ENCODE assay signal across 22 cellular contexts in the genomic region with DNA sequence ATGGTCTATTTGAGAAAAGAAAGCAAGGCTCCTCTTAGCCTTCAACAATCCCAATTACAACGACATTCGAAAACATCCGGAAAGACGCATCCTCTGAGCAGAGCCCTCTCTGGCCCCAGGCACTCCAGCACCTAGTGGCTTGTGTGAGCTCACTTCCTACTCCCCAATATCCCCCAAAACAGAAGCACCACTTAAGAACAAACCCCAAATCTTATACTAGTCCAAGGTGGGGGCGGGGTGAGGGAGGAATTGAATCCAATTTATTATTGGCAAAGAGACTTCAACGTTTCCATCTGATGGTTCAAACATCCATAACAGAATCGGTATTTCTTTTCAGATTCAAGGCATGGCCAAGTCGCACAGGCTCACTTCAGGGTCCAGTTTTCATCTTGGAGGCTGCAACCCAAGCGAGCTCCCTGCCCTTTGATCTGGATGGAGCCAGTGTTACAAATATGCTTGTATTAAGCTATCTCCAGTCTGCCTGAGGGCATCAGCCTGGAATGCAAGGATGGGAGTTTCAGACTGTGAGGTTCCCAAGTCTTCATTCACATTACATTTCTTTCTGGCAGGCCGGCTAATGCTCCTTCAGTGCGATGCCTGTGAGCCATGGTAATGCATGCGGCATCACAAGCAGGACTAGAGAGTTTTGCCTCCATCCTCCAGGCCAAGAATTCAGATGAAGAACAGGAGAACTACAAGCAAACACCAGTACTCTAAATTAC.
DNase-seq lines count a peak whose midpoint lies in the region; ATAC-seq and TF ChIP-seq lines count a peak whose summit lies in the region.
"Had no signal": no experiment of that assay in that cellular context is flagged by ENCODE, and none has a peak within 500 bp of the region (broad histone marks: within the 10 kb centered on the region; RNA-seq: fewer than 3 reads in every experiment).

No MANE protein-coding gene starts in this region.

- TF ChIP-seq CTCF in endothelial cell (IDR thresholded peaks at IDR 0.05; ENCODE audit: unreplicated experiment) (no peak), osteocyte (IDR thresholded peaks at IDR 0.05) (no peak)

- no peaks in the 10 kb centered on the region for H3K9me3 Mint-ChIP-seq in endothelial cell (ENCODE audit: unreplicated experiment)
- no peaks in the 10 kb centered on the region for H3K9me3 Mint-ChIP-seq in osteocyte (ENCODE audit: unreplicated experiment)
- H3K9me3 Mint-ChIP-seq: activated naive CD8-positive, alpha-beta T cell treated with anti-CD3 and anti-CD28 coated beads for 36 hours; dendritic cell treated with granulocyte-macrophage colony-stimulating factor and Interleukin-4, amounts not matched to agents 40 ng/mL and 50 ng/mL, for 4 days; naive B cell; stimulated activated naive CD8-positive, alpha-beta T cell treated with anti-CD3 and anti-CD28 coated beads, Interleukin-15, Interleukin-2, amounts not matched to agents 100 ng/mL and 50 ng/mL, for 24 hours had no signal

- H3K36me3 Mint-ChIP-seq in endothelial cell (ENCODE audit: low read depth, unreplicated experiment), result peaks cover 4% of the 10 kb centered on the region
- peaks cover 3% of the 10 kb centered on the region for H3K36me3 Mint-ChIP-seq in osteocyte (ENCODE audit: unreplicated experiment)

- H3K4me3 Mint-ChIP-seq in endothelial cell (ENCODE audit: unreplicated experiment) (no peak overlapping the region), osteocyte (ENCODE audit: unreplicated experiment) (no peak overlapping the region)
- H3K4me3 Mint-ChIP-seq: activated CD8-positive, alpha-beta memory T cell treated with anti-CD3 and anti-CD28 coated beads, Interleukin-2, amount 10 ng/mL, durations not matched to agents 7 days and 5 days; activated naive CD8-positive, alpha-beta T cell treated with anti-CD3 and anti-CD28 coated beads for 36 hours; dendritic cell treated with granulocyte-macrophage colony-stimulating factor and Interleukin-4, amounts not matched to agents 40 ng/mL and 50 ng/mL, for 4 days; naive B cell; stimulated activated naive CD8-positive, alpha-beta T cell treated with anti-CD3 and anti-CD28 coated beads, Interleukin-15, Interleukin-2, amounts not matched to agents 100 ng/mL and 50 ng/mL, for 24 hours had no signal

- peaks cover 14% of the 10 kb centered on the region for H3K4me1 Mint-ChIP-seq in endothelial cell (ENCODE audit: unreplicated experiment)
- peaks cover 16% of the 10 kb centered on the region for H3K4me1 Mint-ChIP-seq in osteocyte (ENCODE audit: unreplicated experiment)

- DNase-seq in EH (ENCODE audit: low read depth), result peak; percentile 79
- DNase-seq in NCI-H226, result peak; percentile 56
- no peak for DNase-seq in endothelial cell (ENCODE audit: low spot score)
- no peak for DNase-seq in osteocyte (ENCODE audit: extremely low spot score, unreplicated experiment)
- no peak for DNase-seq in activated effector memory CD4-positive, alpha-beta T cell treated with Interleukin-2 at 50 U/mL for 16 hours
- DNase-seq in NCI-H446 (lab: John Stamatoyannopoulos, UW), result no peak
- DNase-seq: activated CD4-positive, alpha-beta T cell treated with anti-CD3 and anti-CD28 coated beads for 4 hours; activated CD8-positive, alpha-beta memory T cell treated with anti-CD3 and anti-CD28 coated beads, Interleukin-2, amount 10 ng/mL, durations not matched to agents 7 days and 5 days; activated naive CD8-positive, alpha-beta T cell treated with anti-CD3 and anti-CD28 coated beads for 36 hours; DMS79; foreskin keratinocyte; hippocampal formation; naive B cell; NCI-H748 treated with DMSO at 0.1 percent for 48 hours; Right ventricle myocardium superior; stimulated activated CD4-positive, alpha-beta T cell treated with anti-CD3 and anti-CD28 coated beads, Interleukin-2, amount 100 ng/mL, for 48 hours; SW 1271 had no signal

- ATAC-seq in GM21619 (IDR thresholded peaks at IDR 0.05; ENCODE audit: unreplicated experiment) (no peak), GM21737 (IDR thresholded peaks at IDR 0.05; ENCODE audit: unreplicated experiment) (no peak)
- ATAC-seq: activated CD8-positive, alpha-beta memory T cell treated with anti-CD3 and anti-CD28 coated beads, Interleukin-2, amount 10 ng/mL, durations not matched to agents 7 days and 5 days; foreskin keratinocyte; K562 had no signal

- peaks cover 3% of the 10 kb centered on the region for H3K27me3 Mint-ChIP-seq in endothelial cell (ENCODE audit: unreplicated experiment)
- H3K27me3 Mint-ChIP-seq in osteocyte (ENCODE audit: unreplicated experiment), result no peaks in the 10 kb centered on the region
- H3K27me3 Mint-ChIP-seq: activated CD8-positive, alpha-beta memory T cell treated with anti-CD3 and anti-CD28 coated beads, Interleukin-2, amount 10 ng/mL, durations not matched to agents 7 days and 5 days; activated naive CD8-positive, alpha-beta T cell treated with anti-CD3 and anti-CD28 coated beads for 36 hours; dendritic cell treated with granulocyte-macrophage colony-stimulating factor and Interleukin-4, amounts not matched to agents 40 ng/mL and 50 ng/mL, for 4 days; naive B cell; stimulated activated naive CD8-positive, alpha-beta T cell treated with anti-CD3 and anti-CD28 coated beads, Interleukin-15, Interleukin-2, amounts not matched to agents 100 ng/mL and 50 ng/mL, for 24 hours had no signal

- peak overlapping the region; percentile 13 for H3K27ac Mint-ChIP-seq in endothelial cell (ENCODE audit: unreplicated experiment)
- peak overlapping the region; percentile 62 for H3K27ac Mint-ChIP-seq in osteocyte (ENCODE audit: unreplicated experiment)
- H3K27ac Mint-ChIP-seq: activated CD8-positive, alpha-beta memory T cell treated with anti-CD3 and anti-CD28 coated beads, Interleukin-2, amount 10 ng/mL, durations not matched to agents 7 days and 5 days; activated naive CD8-positive, alpha-beta T cell treated with anti-CD3 and anti-CD28 coated beads for 36 hours; dendritic cell treated with granulocyte-macrophage colony-stimulating factor and Interleukin-4, amounts not matched to agents 40 ng/mL and 50 ng/mL, for 4 days; stimulated activated naive CD8-positive, alpha-beta T cell treated with anti-CD3 and anti-CD28 coated beads, Interleukin-15, Interleukin-2, amounts not matched to agents 100 ng/mL and 50 ng/mL, for 24 hours had no signal

Comparison
In these comparisons a context has a peak if more than half of its experiments do, and no peak if none do; other contexts are left out.
1. DNase-seq: peak in EH (single experiment) and NCI-H226 (single experiment); none in endothelial cell (single experiment), osteocyte (single experiment), activated effector memory CD4-positive, alpha-beta T cell treated with Interleukin-2 at 50 U/mL for 16 hours (single experiment) and NCI-H446 (0 of 2).